Comparison of ENCODE assay signal across 8 cellular contexts in the genomic region with DNA sequence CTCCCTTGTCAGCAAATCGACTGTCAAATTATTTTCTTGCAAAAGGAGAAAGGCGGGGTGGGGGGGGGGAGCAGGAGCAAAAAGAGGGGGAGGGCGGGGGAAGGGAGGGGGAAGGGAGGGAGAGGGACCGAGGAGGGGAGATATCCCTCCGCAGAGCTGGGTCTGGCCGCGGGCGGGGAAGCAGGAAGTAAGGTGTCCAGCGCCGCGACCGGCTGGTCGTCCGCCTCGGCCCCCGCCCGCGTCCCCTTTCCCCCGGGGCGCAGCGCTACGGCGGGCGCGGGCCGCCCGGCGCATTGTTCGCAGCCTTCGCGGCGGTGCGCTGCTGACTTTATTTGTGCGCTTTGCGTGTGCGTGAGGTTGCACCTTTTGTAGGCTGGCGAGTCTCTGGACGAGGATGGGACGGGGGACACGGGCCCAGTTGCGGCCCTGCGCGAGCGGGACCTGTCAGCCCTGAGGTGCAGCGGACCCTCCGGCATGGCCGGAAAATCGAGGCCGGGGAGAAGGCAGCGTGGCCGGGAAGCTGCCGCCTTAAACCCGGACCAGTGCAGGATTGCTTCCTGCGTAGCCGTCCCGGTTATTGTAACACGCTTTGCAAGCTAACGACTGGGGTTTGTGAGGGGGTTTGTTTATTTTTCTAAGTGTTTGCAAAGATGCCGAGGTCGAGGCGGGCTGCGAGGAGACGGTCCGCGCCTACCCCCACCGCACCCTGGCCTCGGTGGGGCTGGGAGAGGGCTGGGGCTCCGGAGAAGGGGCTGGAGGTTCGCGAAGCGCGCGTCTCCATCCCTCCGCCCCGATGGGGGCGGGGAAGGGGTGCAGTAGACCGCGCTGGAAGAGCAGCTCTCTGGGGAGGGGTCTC. TPM values are rescaled to one million over a fixed set of nuclear protein-coding genes. Genes with fewer than 3 reads are reported as not detected.
DNase-seq lines count a peak whose midpoint lies in the region; ATAC-seq and TF ChIP-seq lines count a peak whose summit lies in the region.

No MANE protein-coding gene starts in this region.

- peak; percentile 25 for ATAC-seq in HG03039 (IDR thresholded peaks at IDR 0.05; ENCODE audit: unreplicated experiment)

- no peaks in the 10 kb centered on the region for H3K36me3 ChIP-seq in liver (ENCODE audit: control insufficient read depth in 4 of 4, insufficient read depth in 3 of 4, low read depth in 1 of 4, low read length in 3 of 4)

- peak overlapping the region in 1 of 2 donors; percentile 43 for H3K9ac ChIP-seq in liver (ENCODE audit: low read depth in 1 of 2, low read length in 2 of 2)

- H3K27ac ChIP-seq in liver (ENCODE audit: low read depth in 1 of 2, low read length in 2 of 2) = peak overlapping the region; percentile 66 to 83

- no peak for TF ChIP-seq CTCF in liver (IDR thresholded peaks at IDR 0.05; ENCODE audit: low read depth, low read length, missing input control)

- H3K27me3 ChIP-seq in liver (ENCODE audit: control insufficient read depth in 4 of 4, insufficient read depth in 4 of 4, low read length in 3 of 4) = peaks cover 0 to 6% (median 2%) of the 10 kb centered on the region in 4 donors

- peaks cover 11 to 28% (median 21%) of the 10 kb centered on the region in 4 donors for H3K4me1 ChIP-seq in liver (ENCODE audit: control insufficient read depth in 4 of 4, insufficient read depth in 4 of 4, low read length in 3 of 4)

- 2% methylated on average over 78 of the region's 78 CpGs for WGBS in liver

- DNase-seq in NCI-H524 (lab: John Stamatoyannopoulos, UW) = peak; percentile 64 to 83
- DNase-seq in NCI-H524 treated with DMSO at 0.1 percent for 48 hours (lab: John Stamatoyannopoulos, UW) = no peak
- peak; percentile 33 for DNase-seq in NCI-H226
- peak; percentile 54 for DNase-seq in activated CD4-positive, alpha-beta T cell treated with anti-CD3 and anti-CD28 coated beads for 48 hours
- DNase-seq in dermis microvascular lymphatic vessel endothelial cell (ENCODE audit: low read depth in 2 of 2) = peak; percentile 4 to 47
- peak; percentile 29 for DNase-seq in stimulated activated CD8-positive, alpha-beta memory T cell treated with anti-CD3 and anti-CD28 coated beads, Interleukin-15, amount 100 ng/mL, for 48 hours (ENCODE audit: low read depth in 2 of 2)

- no peaks in the 10 kb centered on the region for H3K9me3 ChIP-seq in liver (ENCODE audit: control insufficient read depth in 4 of 4, low read length in 3 of 4)

- no peak for TF ChIP-seq RAD21 in liver (IDR thresholded peaks at IDR 0.05)

- H3K4me3 ChIP-seq in liver (ENCODE audit: low read depth in 1 of 3, low read length in 3 of 3) = peak overlapping the region; percentile 20 to 76 (median 71)

TF ChIP-seq in liver, 16 proteins besides CTCF, POLR2A, EP300 and RAD21:
- TF ChIP-seq NR2F2 (IDR thresholded peaks at IDR 0.05) (no peak), FOXA1 (IDR thresholded peaks at IDR 0.05) (no peak), SP1 (IDR thresholded peaks at IDR 0.05) (no peak), YY1 (IDR thresholded peaks at IDR 0.05) (no peak)
- TF ChIP-seq, protein P1, sequence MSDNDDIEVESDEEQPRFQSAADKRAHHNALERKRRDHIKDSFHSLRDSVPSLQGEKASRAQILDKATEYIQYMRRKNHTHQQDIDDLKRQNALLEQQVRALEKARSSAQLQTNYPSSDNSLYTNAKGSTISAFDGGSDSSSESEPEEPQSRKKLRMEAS (IDR thresholded peaks at IDR 0.05) = no peak
TF ChIP-seq in liver: peak in this region for 0.

RNA-seq across cellular contexts. Expression of a gene that starts 0.7 kb away (rescaled TPM):
- total RNA-seq in dermis microvascular lymphatic vessel endothelial cell (under 0.01 TPM in 1 of 2 replicates, not detected in the other), liver (1 to 10 TPM; 1.0 to 1.3 TPM)
- polyA plus RNA-seq in liver = under 1 TPM; 0.33 to 0.35 TPM
